17 cellular contexts compared by ENCODE assay signal in the genomic region with DNA sequence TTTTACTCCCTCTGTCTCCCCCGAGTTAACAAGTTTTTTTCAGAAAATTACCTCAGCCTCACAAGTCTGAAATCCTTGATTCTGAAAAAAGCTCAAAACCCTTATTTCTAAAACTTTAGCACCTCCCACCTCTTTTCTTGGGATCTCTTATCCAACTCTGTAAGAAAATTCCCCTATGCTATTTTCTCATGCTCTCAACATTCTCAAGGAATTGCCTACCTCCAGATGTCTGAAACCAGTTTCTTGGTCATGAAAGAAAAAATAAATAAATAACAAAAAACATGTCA.
"Had no signal": no experiment of that assay in that cellular context is flagged by ENCODE, and none has a peak within 500 bp of the region (broad histone marks: within the 10 kb centered on the region; RNA-seq: fewer than 3 reads in every experiment).

No MANE protein-coding gene starts in this region.

- H3K9ac ChIP-seq: parathyroid adenoma had no signal

- H3K27me3 ChIP-seq: colonic mucosa, esophagus muscularis mucosa, tibial artery, vagina had no signal

- H3K36me3 Mint-ChIP-seq: activated naive CD4-positive, alpha-beta T cell treated with anti-CD3 and anti-CD28 coated beads, Interleukin-2, amount 50 U/mL, for 72 hours; stimulated activated effector memory CD8-positive, alpha-beta T cell treated with anti-CD3 and anti-CD28 coated beads, Interleukin-12 subunit alpha, Interleukin-12 subunit beta, amount 100 ng/mL, for 72 hours had no signal

- DNase-seq: activated CD4-positive, alpha-beta memory T cell treated with anti-CD3 and anti-CD28 coated beads, Interleukin-2, amount 10 ng/mL, durations not matched to agents 7 days and 5 days; activated CD4-positive, alpha-beta T cell treated with anti-CD3 and anti-CD28 coated beads for 36 hours; activated gamma-delta T cell; activated T-cell treated with anti-CD3 and anti-CD28 coated beads, Interleukin-2, amount 50 U/mL, for 4 hours; central memory CD4-positive, alpha-beta T cell; colonic mucosa; hippocampal formation; immature natural killer cell; tibial artery; WERI-Rb-1 had no signal

- ATAC-seq: activated CD4-positive, alpha-beta T cell treated with anti-CD3 and anti-CD28 coated beads for 36 hours; activated naive CD4-positive, alpha-beta T cell treated with anti-CD3 and anti-CD28 coated beads, Interleukin-2, amount 50 U/mL, for 72 hours; activated T-cell treated with anti-CD3 and anti-CD28 coated beads, Interleukin-2, amount 50 U/mL, for 4 hours; stimulated activated effector memory CD8-positive, alpha-beta T cell treated with anti-CD3 and anti-CD28 coated beads, Interleukin-12 subunit alpha, Interleukin-12 subunit beta, amount 100 ng/mL, for 72 hours had no signal

- H3K27ac Mint-ChIP-seq: activated CD4-positive, alpha-beta memory T cell treated with anti-CD3 and anti-CD28 coated beads, Interleukin-2, amount 10 ng/mL, durations not matched to agents 7 days and 5 days; activated CD4-positive, alpha-beta T cell treated with anti-CD3 and anti-CD28 coated beads for 36 hours; immature natural killer cell; stimulated activated effector memory CD8-positive, alpha-beta T cell treated with anti-CD3 and anti-CD28 coated beads, Interleukin-12 subunit alpha, Interleukin-12 subunit beta, amount 100 ng/mL, for 72 hours; T-helper 1 cell treated with Interleukin-12 subunit alpha and Interleukin-12 subunit beta and Interleukin-4 antibody, amounts not matched to agents 30 μg/mL and 1 μg/mL, for 36 hours had no signal

- H3K4me3 Mint-ChIP-seq: activated CD4-positive, alpha-beta memory T cell treated with anti-CD3 and anti-CD28 coated beads, Interleukin-2, amount 10 ng/mL, durations not matched to agents 7 days and 5 days; activated CD4-positive, alpha-beta T cell treated with anti-CD3 and anti-CD28 coated beads for 36 hours; activated T-cell treated with anti-CD3 and anti-CD28 coated beads, Interleukin-2, amount 50 U/mL, for 4 hours; immature natural killer cell; neural crest cell; stimulated activated effector memory CD8-positive, alpha-beta T cell treated with anti-CD3 and anti-CD28 coated beads, Interleukin-12 subunit alpha, Interleukin-12 subunit beta, amount 100 ng/mL, for 72 hours; T-helper 1 cell treated with Interleukin-12 subunit alpha and Interleukin-12 subunit beta and Interleukin-4 antibody, amounts not matched to agents 30 μg/mL and 1 μg/mL, for 36 hours had no signal

- H3K27ac ChIP-seq: colonic mucosa, esophagus muscularis mucosa, parathyroid adenoma, tibial artery, vagina, WERI-Rb-1 had no signal

- H3K27me3 Mint-ChIP-seq: activated CD4-positive, alpha-beta T cell treated with anti-CD3 and anti-CD28 coated beads for 36 hours had no signal

- H3K4me1 Mint-ChIP-seq: activated CD4-positive, alpha-beta memory T cell treated with anti-CD3 and anti-CD28 coated beads, Interleukin-2, amount 10 ng/mL, durations not matched to agents 7 days and 5 days; immature natural killer cell; stimulated activated effector memory CD8-positive, alpha-beta T cell treated with anti-CD3 and anti-CD28 coated beads, Interleukin-12 subunit alpha, Interleukin-12 subunit beta, amount 100 ng/mL, for 72 hours had no signal

- H3K36me3 ChIP-seq: colonic mucosa, esophagus muscularis mucosa, tibial artery, vagina, WERI-Rb-1 had no signal

- H3K4me1 ChIP-seq: colonic mucosa, parathyroid adenoma, tibial artery, vagina had no signal

- H2AFZ ChIP-seq: parathyroid adenoma had no signal

- H3K4me3 ChIP-seq: colonic mucosa, esophagus muscularis mucosa, tibial artery, vagina had no signal

- H3K9me3 ChIP-seq: colonic mucosa, esophagus muscularis mucosa, tibial artery, vagina had no signal
